In the genomic region with DNA sequence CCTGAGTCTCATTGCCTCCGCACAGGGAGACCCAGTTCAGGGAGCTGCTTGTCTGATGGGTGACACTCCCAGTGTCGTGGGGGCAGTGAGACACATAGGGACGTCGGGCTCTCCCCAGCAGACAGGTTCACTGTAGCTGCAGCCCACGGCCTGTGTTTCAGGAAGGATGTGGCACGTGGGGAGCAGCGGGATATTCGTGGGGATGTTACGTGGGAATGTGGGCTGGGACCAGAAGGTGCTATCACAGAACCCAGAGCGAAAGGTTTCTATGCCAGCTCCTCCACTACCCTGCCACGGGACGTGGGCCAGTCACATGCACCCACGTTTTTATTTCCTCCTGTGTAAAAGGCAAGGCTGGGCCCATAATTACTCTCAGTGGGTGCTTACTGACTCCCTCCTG, we compare ENCODE assay signal across 29 cellular contexts. TPM values are rescaled to one million over a fixed set of nuclear protein-coding genes. Genes with fewer than 3 reads are reported as not detected.
"Had no signal": no experiment of that assay in that cellular context is flagged by ENCODE, and none has a peak within 500 bp of the region (broad histone marks: within the 10 kb centered on the region; RNA-seq: fewer than 3 reads in every experiment).

No MANE protein-coding gene starts in this region.

- H3K36me3 ChIP-seq: left lung, neural progenitor cell, pancreas, right lobe of liver, tibial nerve, vagina had no signal

- ATAC-seq: left colon; left lung; pancreas; psoas muscle; right lobe of liver; stimulated activated naive CD8-positive, alpha-beta T cell treated with anti-CD3 and anti-CD28 coated beads, Interleukin-15, amount 100 ng/mL, for 72 hours had no signal

- H3K27ac ChIP-seq: left lung, neural progenitor cell, pancreas, psoas muscle, right lobe of liver, tibial nerve, vagina had no signal

- FAIRE-seq: keratinocyte, pancreas had no signal

- DNase-seq: hippocampal formation; kidney glomerular epithelial cell; left colon; left lung; mesendoderm; naive B cell; natural killer cell; nephron progenitor cell; pancreas; psoas muscle; right lobe of liver; stimulated activated CD4-positive, alpha-beta T cell treated with anti-CD3 and anti-CD28 coated beads, Interleukin-1b, Interleukin-23, amount 100 ng/mL, for 48 hours; stimulated activated CD4-positive, alpha-beta T cell treated with anti-CD3 and anti-CD28 coated beads, Interleukin-2, amount 100 ng/mL, for 48 hours; stimulated activated CD4-positive, alpha-beta T cell treated with anti-CD3 and anti-CD28 coated beads, Interleukin-4, amount 100 ng/mL, for 4 hours; stimulated activated CD8-positive, alpha-beta memory T cell treated with anti-CD3 and anti-CD28 coated beads, Interleukin-4, amount 100 ng/mL, for 48 hours; stimulated activated naive CD4-positive, alpha-beta T cell treated with Interleukin-2 at 50 U/mL for 16 hours; stimulated activated naive CD8-positive, alpha-beta T cell treated with anti-CD3 and anti-CD28 coated beads, Interleukin-15, amount 100 ng/mL, for 72 hours; substantia nigra had no signal

- H3K4me3 ChIP-seq: left lung, lung, neural progenitor cell, pancreas, psoas muscle, right lobe of liver, smooth muscle cell, tibial nerve, vagina had no signal

- H3K9ac ChIP-seq: neural progenitor cell had no signal

- H3K9me3 ChIP-seq: left lung, pancreas, psoas muscle, right lobe of liver, tibial nerve, vagina had no signal

- H2AFZ ChIP-seq: neural progenitor cell had no signal

- H3K4me1 ChIP-seq: left lung, pancreas, psoas muscle, right lobe of liver, tibial nerve, vagina had no signal

- H3K4me2 ChIP-seq: neural progenitor cell, smooth muscle cell had no signal

- H3K27me3 ChIP-seq: neural progenitor cell, pancreas, right lobe of liver, vagina had no signal

RNA-seq across cellular contexts. Expression of a gene that starts 16.3 kb away (rescaled TPM):
- total RNA-seq: natural killer cell, right lobe of liver had no signal

RNA-seq across cellular contexts. Expression of a gene that starts 44.3 kb away (rescaled TPM):
- total RNA-seq: mononuclear cell, natural killer cell, osteoblast, posterior vena cava, skeletal muscle tissue, temporal lobe had no signal
